29 cellular contexts compared by ENCODE assay signal in the genomic region with DNA sequence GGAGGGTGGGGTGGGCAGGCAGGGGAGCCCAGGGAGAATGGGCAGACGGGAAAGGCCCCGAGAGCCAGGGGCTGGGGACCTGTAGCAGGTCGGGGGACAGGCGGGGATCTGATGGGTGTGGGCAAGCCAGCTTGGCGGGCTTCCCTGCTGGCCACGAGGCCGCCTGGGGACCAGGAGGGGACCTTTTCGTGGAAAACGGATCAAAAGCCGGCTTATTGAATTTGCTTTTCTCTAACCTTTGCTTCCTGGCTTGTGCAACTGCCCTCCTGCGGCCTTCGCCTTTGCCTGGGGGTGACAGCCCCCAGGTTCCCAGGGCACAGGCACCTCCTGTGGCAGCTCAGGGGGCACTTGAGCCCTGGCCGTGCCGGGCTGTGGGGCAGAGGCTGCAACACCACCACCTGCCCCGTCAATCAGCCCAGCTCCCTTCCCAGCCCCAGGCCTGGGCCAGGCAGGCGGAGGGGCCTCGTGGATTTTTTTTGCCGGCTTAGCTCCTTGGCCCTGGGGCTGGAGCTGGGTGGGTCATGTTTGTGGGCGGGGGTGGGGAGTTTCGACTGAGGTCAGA.
"Had no signal": no experiment of that assay in that cellular context is flagged by ENCODE, and none has a peak within 500 bp of the region (broad histone marks: within the 10 kb centered on the region; RNA-seq: fewer than 3 reads in every experiment).

No MANE protein-coding gene starts in this region.

- H3K27me3 ChIP-seq: colonic mucosa, dorsolateral prefrontal cortex, esophagus muscularis mucosa, gastroesophageal sphincter had no signal

- H3K9me3 Mint-ChIP-seq: dendritic cell treated with granulocyte-macrophage colony-stimulating factor and Interleukin-4, amounts not matched to agents 40 ng/mL and 50 ng/mL, for 4 days; effector memory CD8-positive, alpha-beta T cell; endodermal cell had no signal

- H3K36me3 ChIP-seq: colonic mucosa, esophagus muscularis mucosa, esophagus squamous epithelium, gastrocnemius medialis, gastroesophageal sphincter, heart left ventricle, heart right ventricle had no signal

- H3K4me1 Mint-ChIP-seq: endodermal cell had no signal

- DNase-seq: colonic mucosa; cortex of kidney; dermis blood vessel endothelial cell; dorsolateral prefrontal cortex; effector CD4-positive, alpha-beta T cell; effector CD8-positive, alpha-beta T cell; effector memory CD4-positive, alpha-beta T cell; effector memory CD8-positive, alpha-beta T cell; endodermal cell; erythroblast; esophagus squamous epithelium; foreskin fibroblast; foreskin keratinocyte; foreskin melanocyte; gastrocnemius medialis; glutamatergic neuron; head of caudate nucleus; heart left ventricle; heart right ventricle had no signal

- ATAC-seq: effector memory CD8-positive, alpha-beta T cell; esophagus mucosa; foreskin keratinocyte; gastrocnemius medialis; gastroesophageal sphincter; heart left ventricle; heart right ventricle had no signal

- H3K27me3 Mint-ChIP-seq: dendritic cell treated with granulocyte-macrophage colony-stimulating factor and Interleukin-4, amounts not matched to agents 40 ng/mL and 50 ng/mL, for 4 days; effector memory CD8-positive, alpha-beta T cell had no signal

- H3K27ac Mint-ChIP-seq: dendritic cell treated with granulocyte-macrophage colony-stimulating factor and Interleukin-4, amounts not matched to agents 40 ng/mL and 50 ng/mL, for 4 days; effector memory CD8-positive, alpha-beta T cell; endodermal cell had no signal

- H3K27ac ChIP-seq: colonic mucosa, coronary artery, dorsolateral prefrontal cortex, epithelial cell of prostate, esophagus muscularis mucosa, esophagus squamous epithelium, foreskin keratinocyte, gastrocnemius medialis, gastroesophageal sphincter, heart left ventricle, heart right ventricle had no signal

- FAIRE-seq: colon, endometrium, endothelial cell of umbilical vein, frontal cortex had no signal

- H3K9me3 ChIP-seq: colonic mucosa, esophagus muscularis mucosa, esophagus squamous epithelium, gastrocnemius medialis, gastroesophageal sphincter, heart left ventricle, heart right ventricle had no signal

- H3K4me3 ChIP-seq: colonic mucosa, coronary artery, dorsolateral prefrontal cortex, esophagus muscularis mucosa, esophagus squamous epithelium, gastrocnemius medialis, gastroesophageal sphincter, heart left ventricle, heart right ventricle had no signal

- H3K4me1 ChIP-seq: colonic mucosa, esophagus muscularis mucosa, esophagus squamous epithelium, foreskin keratinocyte, gastrocnemius medialis, gastroesophageal sphincter, heart left ventricle, heart right ventricle had no signal

- H3K4me3 Mint-ChIP-seq: dendritic cell treated with granulocyte-macrophage colony-stimulating factor and Interleukin-4, amounts not matched to agents 40 ng/mL and 50 ng/mL, for 4 days; effector memory CD8-positive, alpha-beta T cell; endodermal cell had no signal
